ENCODE assay signal across 24 cellular contexts in the genomic region with DNA sequence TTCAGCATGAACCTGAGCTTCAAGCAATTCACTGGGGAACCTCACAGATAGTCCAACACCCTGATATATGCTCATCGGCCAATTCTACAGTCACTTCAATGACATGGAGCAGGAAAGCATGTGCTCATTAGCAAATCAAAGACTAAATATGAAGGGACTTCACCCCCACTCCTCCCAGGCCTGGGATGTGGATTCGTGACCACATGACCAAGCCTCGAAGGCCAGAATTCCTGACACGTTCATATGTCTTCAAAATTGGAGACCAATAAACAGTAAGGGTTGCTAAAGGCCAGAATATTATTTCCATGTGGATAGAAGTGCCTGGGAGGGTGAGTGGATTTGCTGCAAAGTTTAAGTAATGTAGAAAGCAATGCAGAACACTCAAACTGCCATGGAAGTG.
"Had no signal": no experiment of that assay in that cellular context is flagged by ENCODE, and none has a peak within 500 bp of the region (broad histone marks: within the 10 kb centered on the region; RNA-seq: fewer than 3 reads in every experiment).

No MANE protein-coding gene starts in this region.

- H3K36me3 ChIP-seq: colonic mucosa, esophagus squamous epithelium, gastroesophageal sphincter, left lung, lower lobe of right lung had no signal

- H2AFZ ChIP-seq: hepatocyte had no signal

- H3K27ac ChIP-seq: colonic mucosa, esophagus squamous epithelium, foreskin keratinocyte, gastroesophageal sphincter, heart left ventricle, hepatocyte, left lung, lower lobe of right lung had no signal

- H3K9me3 ChIP-seq: colonic mucosa, esophagus squamous epithelium, gastroesophageal sphincter, heart left ventricle, left lung, lower lobe of right lung had no signal

- ATAC-seq: foreskin keratinocyte; gastroesophageal sphincter; heart left ventricle; left cardiac atrium; left lung; left ventricle myocardium superior; lower lobe of right lung; naive thymus-derived CD4-positive, alpha-beta T cell had no signal

- H3K27me3 ChIP-seq: colonic mucosa, dorsolateral prefrontal cortex, foreskin keratinocyte, gastroesophageal sphincter, heart left ventricle, hepatocyte, left lung had no signal

- DNase-seq: cerebellar nuclear complex; colonic mucosa; cortex of kidney; dorsolateral prefrontal cortex; effector CD4-positive, alpha-beta T cell; effector memory CD4-positive, alpha-beta T cell; esophagus squamous epithelium; foreskin keratinocyte; heart left ventricle; hypothalamus; immature natural killer cell; islet precursor cell; kidney; kidney glomerular epithelial cell; left cardiac atrium; left lung; left ventricle myocardium superior; lower lobe of right lung; mesendoderm; midbrain; naive thymus-derived CD4-positive, alpha-beta T cell had no signal

- H3K4me2 ChIP-seq: hepatocyte had no signal

- H3K4me1 ChIP-seq: colonic mucosa had no signal

- H3K4me3 ChIP-seq: colonic mucosa, dorsolateral prefrontal cortex, esophagus squamous epithelium, gastroesophageal sphincter, heart left ventricle, hepatocyte, left lung, lower lobe of right lung had no signal

- FAIRE-seq: endothelial cell of umbilical vein, kidney had no signal
